ENCODE assay signal across 8 cellular contexts in genomic region chr3:126357299-126358037, GRCh38. TPM values are rescaled to one million over a fixed set of nuclear protein-coding genes. Genes with fewer than 3 reads are reported as not detected.
A peak's percentile ranks its signal among the peaks of the same experiment; 100 is the strongest.
DNase-seq lines count a peak whose midpoint lies in the region; ATAC-seq, FAIRE-seq and TF ChIP-seq lines count a peak whose summit lies in the region.

TSS of gene KLF15 (minus strand) at chr3:126357408. CDS start at chr3:126352922, 4,486 bp downstream.

- DNase-seq in GM13977 (ENCODE audit: low spot score): peak; percentile 98
- DNase-seq in NCI-H1930 (lab: John Stamatoyannopoulos, UW): peak; percentile 71 to 81
- DNase-seq in T47D (ENCODE audit: low read depth in 1 of 2, low spot score in 1 of 2): peak; percentile 87 to 98
- DNase-seq in iPS-NIHi11 (ENCODE audit: low spot score): peak; percentile 97
- no peak for DNase-seq in RCC 7860 (ENCODE audit: low spot score)

- H3K9me3 ChIP-seq in skeletal muscle tissue (ENCODE audit: control insufficient read depth in 3 of 3, low read length in 3 of 3): no peaks in the 10 kb centered on the region

- peak; percentile 82 for ATAC-seq in HG02840 (IDR thresholded peaks at IDR 0.05; ENCODE audit: low FRiP score, unreplicated experiment)

- peaks cover 41 to 57% (median 54%) of the 10 kb centered on the region in 3 donors for H3K4me1 ChIP-seq in skeletal muscle tissue (ENCODE audit: control insufficient read depth in 3 of 3, insufficient read depth in 3 of 3, low read length in 3 of 3)

- peak within 1 kb of the TSS; percentile 98 for H3K27ac ChIP-seq in skeletal muscle tissue (ENCODE audit: low read depth, low read length)

- TF ChIP-seq CTCF in GM13977 (IDR thresholded peaks at IDR 0.05; ENCODE audit: extremely low read depth, insufficient read depth, missing control alignments): no peak
- no peak for TF ChIP-seq CTCF in WI38 (IDR thresholded peaks at IDR 0.05; ENCODE audit: low read depth, low read length)

- peak within 1 kb of the TSS; percentile 89 to 99 (median 91) for H3K9ac ChIP-seq in skeletal muscle tissue (ENCODE audit: low read depth in 1 of 3, low read length in 3 of 3)

- H3K4me3 ChIP-seq in WI38 (ENCODE audit: low read depth, low read length): peak within 1 kb of the TSS; percentile 59
- H3K4me3 ChIP-seq in skeletal muscle tissue (ENCODE audit: low read length in 3 of 3): peak within 1 kb of the TSS; percentile 81 to 96 (median 92)

- H3K27me3 ChIP-seq in skeletal muscle tissue (ENCODE audit: control insufficient read depth in 3 of 3, insufficient read depth in 3 of 3, low read length in 3 of 3): peaks cover 0 to 12% (median 5%) of the 10 kb centered on the region in 3 donors

- in situ Hi-C loops in GM13977 (cut with MboI; ENCODE audit: low pct_unique_long_range_greater_than_20kb, low sequenced_read_pairs, unreplicated experiment): no loop called here
- in situ Hi-C loops in T47D (cut with HindIII; ENCODE audit: low pct_unique_long_range_greater_than_20kb, low sequenced_read_pairs): no loop called here

- peaks cover 0 to 3% (median 0%) of the 10 kb centered on the region in 3 donors for H3K36me3 ChIP-seq in skeletal muscle tissue (ENCODE audit: control insufficient read depth in 3 of 3, insufficient read depth in 3 of 3, low read length in 3 of 3)

- FAIRE-seq in RCC 7860 (lab: Jason Lieb, UNC): no peak

RNA-seq across cellular contexts. Expression of gene KLF15, which starts in this region (rescaled TPM):
- total RNA-seq in skeletal muscle tissue: 2.6 TPM
